Comparison of ENCODE assay signal across 1 cellular context in the genomic region with DNA sequence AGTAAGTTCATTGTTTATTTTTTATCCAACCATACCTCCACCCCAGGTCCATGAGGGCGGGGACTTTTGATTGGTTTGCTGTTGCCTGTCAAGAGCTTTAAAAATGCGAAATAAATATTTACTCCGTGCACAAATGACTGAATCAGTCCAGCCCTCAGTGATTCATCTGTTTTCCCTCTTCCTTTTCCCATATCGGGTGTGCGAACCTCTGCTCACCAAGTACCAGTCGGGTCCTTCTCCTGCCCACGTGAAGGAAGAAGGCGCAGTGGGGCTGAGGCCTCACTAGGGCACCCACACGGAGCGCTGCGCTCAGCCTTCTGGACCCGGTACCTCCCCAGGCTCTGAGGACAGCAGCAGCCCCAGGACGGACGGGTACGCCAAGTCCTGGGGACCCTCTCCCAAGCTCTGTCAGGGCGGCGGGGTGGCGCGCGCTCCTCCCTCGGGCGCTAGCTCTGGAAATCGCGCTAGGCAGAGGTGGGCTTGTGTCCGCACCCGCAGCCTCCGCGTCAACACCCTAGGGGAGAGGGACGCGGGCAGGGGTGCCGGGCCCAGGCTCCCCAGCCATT.
TF ChIP-seq lines count a peak whose summit lies in the region.

No MANE protein-coding gene starts in this region.

TF ChIP-seq in H1, 55 proteins besides CTCF, POLR2A, EP300 and RAD21:
- peak; percentile 43 for TF ChIP-seq KDM4A (IDR thresholded peaks at IDR 0.05; ENCODE audit: low read depth, low read length, severe bottlenecking)
- peak; percentile 72 for TF ChIP-seq SUZ12 (IDR thresholded peaks at IDR 0.05; ENCODE audit: low read length)
- TF ChIP-seq POU5F1 (IDR thresholded peaks at IDR 0.05; ENCODE audit: low read depth, low read length), result no peak
- TF ChIP-seq SP2 (IDR thresholded peaks at IDR 0.05; ENCODE audit: low read length), result no peak
